ENCODE assay signal across 1 cellular context in the genomic region with DNA sequence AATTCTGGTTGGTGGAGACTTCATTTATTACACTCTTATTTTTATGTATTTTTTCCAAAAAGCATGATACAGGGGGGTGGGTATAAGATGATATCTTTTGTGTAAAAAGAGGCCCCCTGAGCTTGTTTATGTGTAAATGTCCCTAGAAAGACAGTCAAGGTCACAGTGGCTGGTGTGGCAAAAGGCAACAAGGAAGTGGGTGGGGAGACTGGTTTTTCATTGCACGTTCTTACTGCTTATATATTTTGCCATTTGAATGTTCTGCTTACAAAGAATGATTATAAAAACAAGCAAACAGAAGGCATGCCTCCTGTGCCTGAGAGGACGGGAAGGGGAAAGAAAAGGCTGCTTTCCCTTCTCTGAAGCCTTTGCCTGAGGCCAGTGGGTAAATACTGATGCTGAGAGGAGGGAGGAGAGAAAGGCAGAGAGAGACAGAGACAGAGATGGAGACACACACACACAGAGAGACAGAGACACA.
TF ChIP-seq lines count a peak whose summit lies in the region.

No MANE protein-coding gene starts in this region.

TF ChIP-seq in HepG2, 621 proteins besides CTCF, POLR2A, EP300 and RAD21 (continued from another document and continues in another):
- peak; percentile 89 for TF ChIP-seq SKIL (CRISPR knock-in tag; IDR thresholded peaks at IDR 0.05; ENCODE audit: borderline replicate concordance)
- TF ChIP-seq ZFP1 (CRISPR knock-in tag; IDR thresholded peaks at IDR 0.05), result no peak
- peak; percentile 71; the same call in 1 of the 2 replicates for TF ChIP-seq HNF1B (CRISPR knock-in tag; IDR thresholded peaks at IDR 0.05)
- TF ChIP-seq, protein P1, sequence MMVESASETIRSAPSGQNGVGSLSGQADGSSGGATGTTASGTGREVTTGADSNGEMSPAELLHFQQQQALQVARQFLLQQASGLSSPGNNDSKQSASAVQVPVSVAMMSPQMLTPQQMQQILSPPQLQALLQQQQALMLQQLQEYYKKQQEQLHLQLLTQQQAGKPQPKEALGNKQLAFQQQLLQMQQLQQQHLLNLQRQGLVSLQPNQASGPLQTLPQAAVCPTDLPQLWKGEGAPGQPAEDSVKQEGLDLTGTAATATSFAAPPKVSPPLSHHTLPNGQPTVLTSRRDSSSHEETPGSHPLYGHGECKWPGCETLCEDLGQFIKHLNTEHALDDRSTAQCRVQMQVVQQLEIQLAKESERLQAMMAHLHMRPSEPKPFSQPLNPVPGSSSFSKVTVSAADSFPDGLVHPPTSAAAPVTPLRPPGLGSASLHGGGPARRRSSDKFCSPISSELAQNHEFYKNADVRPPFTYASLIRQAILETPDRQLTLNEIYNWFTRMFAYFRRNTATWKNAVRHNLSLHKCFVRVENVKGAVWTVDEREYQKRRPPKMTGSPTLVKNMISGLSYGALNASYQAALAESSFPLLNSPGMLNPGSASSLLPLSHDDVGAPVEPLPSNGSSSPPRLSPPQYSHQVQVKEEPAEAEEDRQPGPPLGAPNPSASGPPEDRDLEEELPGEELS (CRISPR knock-in tag; IDR thresholded peaks at IDR 0.05), result peak; percentile 86
- TF ChIP-seq SOX5 (CRISPR knock-in tag; IDR thresholded peaks at IDR 0.05; ENCODE audit: borderline replicate concordance), result peak; percentile 61; the same call in 1 of the 2 replicates
- TF ChIP-seq SOX6 (IDR thresholded peaks at IDR 0.05), result no peak
- peak; percentile 43; the same call in 1 of the 2 replicates for TF ChIP-seq SOX6 (CRISPR knock-in tag; IDR thresholded peaks at IDR 0.05)
- TF ChIP-seq, protein P2, sequence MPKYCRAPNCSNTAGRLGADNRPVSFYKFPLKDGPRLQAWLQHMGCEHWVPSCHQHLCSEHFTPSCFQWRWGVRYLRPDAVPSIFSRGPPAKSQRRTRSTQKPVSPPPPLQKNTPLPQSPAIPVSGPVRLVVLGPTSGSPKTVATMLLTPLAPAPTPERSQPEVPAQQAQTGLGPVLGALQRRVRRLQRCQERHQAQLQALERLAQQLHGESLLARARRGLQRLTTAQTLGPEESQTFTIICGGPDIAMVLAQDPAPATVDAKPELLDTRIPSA (CRISPR knock-in tag; IDR thresholded peaks at IDR 0.05; ENCODE audit: borderline replicate concordance), result no peak
- TF ChIP-seq NCOR1 (IDR thresholded peaks at IDR 0.05; ENCODE audit: borderline replicate concordance, low read length), result peak; percentile 95
- TF ChIP-seq ESRRA (CRISPR knock-in tag; IDR thresholded peaks at IDR 0.05; ENCODE audit: low read depth), result 0 out of 2 replicates have a peak, but pooled peaks have one; percentile 19
- 0 out of 2 replicates have a peak, but pooled peaks have one; percentile 27 for TF ChIP-seq HNF4A (CRISPR knock-in tag; IDR thresholded peaks at IDR 0.05)
- TF ChIP-seq SSRP1 (CRISPR knock-in tag; IDR thresholded peaks at IDR 0.05), result no peak
- peak; percentile 88 for TF ChIP-seq MED1 (CRISPR knock-in tag; IDR thresholded peaks at IDR 0.05)
- TF ChIP-seq ZNF790 (CRISPR knock-in tag; IDR thresholded peaks at IDR 0.05; ENCODE audit: borderline replicate concordance), result no peak
- TF ChIP-seq, protein P3, sequence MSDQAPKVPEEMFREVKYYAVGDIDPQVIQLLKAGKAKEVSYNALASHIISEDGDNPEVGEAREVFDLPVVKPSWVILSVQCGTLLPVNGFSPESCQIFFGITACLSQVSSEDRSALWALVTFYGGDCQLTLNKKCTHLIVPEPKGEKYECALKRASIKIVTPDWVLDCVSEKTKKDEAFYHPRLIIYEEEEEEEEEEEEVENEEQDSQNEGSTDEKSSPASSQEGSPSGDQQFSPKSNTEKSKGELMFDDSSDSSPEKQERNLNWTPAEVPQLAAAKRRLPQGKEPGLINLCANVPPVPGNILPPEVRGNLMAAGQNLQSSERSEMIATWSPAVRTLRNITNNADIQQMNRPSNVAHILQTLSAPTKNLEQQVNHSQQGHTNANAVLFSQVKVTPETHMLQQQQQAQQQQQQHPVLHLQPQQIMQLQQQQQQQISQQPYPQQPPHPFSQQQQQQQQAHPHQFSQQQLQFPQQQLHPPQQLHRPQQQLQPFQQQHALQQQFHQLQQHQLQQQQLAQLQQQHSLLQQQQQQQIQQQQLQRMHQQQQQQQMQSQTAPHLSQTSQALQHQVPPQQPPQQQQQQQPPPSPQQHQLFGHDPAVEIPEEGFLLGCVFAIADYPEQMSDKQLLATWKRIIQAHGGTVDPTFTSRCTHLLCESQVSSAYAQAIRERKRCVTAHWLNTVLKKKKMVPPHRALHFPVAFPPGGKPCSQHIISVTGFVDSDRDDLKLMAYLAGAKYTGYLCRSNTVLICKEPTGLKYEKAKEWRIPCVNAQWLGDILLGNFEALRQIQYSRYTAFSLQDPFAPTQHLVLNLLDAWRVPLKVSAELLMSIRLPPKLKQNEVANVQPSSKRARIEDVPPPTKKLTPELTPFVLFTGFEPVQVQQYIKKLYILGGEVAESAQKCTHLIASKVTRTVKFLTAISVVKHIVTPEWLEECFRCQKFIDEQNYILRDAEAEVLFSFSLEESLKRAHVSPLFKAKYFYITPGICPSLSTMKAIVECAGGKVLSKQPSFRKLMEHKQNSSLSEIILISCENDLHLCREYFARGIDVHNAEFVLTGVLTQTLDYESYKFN (CRISPR knock-in tag; conservative IDR thresholded peaks at IDR 0.05), result peak; percentile 81
- peak; percentile 78; the same call in 1 of the 2 replicates for TF ChIP-seq PPARG (CRISPR knock-in tag; conservative IDR thresholded peaks at IDR 0.05)
- peak; percentile 35; the same call in 1 of the 2 replicates for TF ChIP-seq RXRA (CRISPR knock-in tag; IDR thresholded peaks at IDR 0.05)
- TF ChIP-seq, protein P4, sequence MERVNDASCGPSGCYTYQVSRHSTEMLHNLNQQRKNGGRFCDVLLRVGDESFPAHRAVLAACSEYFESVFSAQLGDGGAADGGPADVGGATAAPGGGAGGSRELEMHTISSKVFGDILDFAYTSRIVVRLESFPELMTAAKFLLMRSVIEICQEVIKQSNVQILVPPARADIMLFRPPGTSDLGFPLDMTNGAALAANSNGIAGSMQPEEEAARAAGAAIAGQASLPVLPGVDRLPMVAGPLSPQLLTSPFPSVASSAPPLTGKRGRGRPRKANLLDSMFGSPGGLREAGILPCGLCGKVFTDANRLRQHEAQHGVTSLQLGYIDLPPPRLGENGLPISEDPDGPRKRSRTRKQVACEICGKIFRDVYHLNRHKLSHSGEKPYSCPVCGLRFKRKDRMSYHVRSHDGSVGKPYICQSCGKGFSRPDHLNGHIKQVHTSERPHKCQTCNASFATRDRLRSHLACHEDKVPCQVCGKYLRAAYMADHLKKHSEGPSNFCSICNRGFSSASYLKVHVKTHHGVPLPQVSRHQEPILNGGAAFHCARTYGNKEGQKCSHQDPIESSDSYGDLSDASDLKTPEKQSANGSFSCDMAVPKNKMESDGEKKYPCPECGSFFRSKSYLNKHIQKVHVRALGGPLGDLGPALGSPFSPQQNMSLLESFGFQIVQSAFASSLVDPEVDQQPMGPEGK (CRISPR knock-in tag; IDR thresholded peaks at IDR 0.05), result peak; percentile 69
- TF ChIP-seq PITX1 (CRISPR knock-in tag; IDR thresholded peaks at IDR 0.05), result peak; percentile 53; the same call in 1 of the 2 replicates
- TF ChIP-seq, protein P5, sequence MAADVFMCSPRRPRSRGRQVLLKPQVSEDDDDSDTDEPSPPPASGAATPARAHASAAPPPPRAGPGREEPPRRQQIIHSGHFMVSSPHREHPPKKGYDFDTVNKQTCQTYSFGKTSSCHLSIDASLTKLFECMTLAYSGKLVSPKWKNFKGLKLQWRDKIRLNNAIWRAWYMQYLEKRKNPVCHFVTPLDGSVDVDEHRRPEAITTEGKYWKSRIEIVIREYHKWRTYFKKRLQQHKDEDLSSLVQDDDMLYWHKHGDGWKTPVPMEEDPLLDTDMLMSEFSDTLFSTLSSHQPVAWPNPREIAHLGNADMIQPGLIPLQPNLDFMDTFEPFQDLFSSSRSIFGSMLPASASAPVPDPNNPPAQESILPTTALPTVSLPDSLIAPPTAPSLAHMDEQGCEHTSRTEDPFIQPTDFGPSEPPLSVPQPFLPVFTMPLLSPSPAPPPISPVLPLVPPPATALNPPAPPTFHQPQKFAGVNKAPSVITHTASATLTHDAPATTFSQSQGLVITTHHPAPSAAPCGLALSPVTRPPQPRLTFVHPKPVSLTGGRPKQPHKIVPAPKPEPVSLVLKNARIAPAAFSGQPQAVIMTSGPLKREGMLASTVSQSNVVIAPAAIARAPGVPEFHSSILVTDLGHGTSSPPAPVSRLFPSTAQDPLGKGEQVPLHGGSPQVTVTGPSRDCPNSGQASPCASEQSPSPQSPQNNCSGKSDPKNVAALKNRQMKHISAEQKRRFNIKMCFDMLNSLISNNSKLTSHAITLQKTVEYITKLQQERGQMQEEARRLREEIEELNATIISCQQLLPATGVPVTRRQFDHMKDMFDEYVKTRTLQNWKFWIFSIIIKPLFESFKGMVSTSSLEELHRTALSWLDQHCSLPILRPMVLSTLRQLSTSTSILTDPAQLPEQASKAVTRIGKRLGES (CRISPR knock-in tag; IDR thresholded peaks at IDR 0.05; ENCODE audit: borderline replicate concordance), result no peak
- peak; percentile 83 for TF ChIP-seq FOXA3 (CRISPR knock-in tag; IDR thresholded peaks at IDR 0.05)
- TF ChIP-seq LCORL (IDR thresholded peaks at IDR 0.05), result no peak
- TF ChIP-seq LCORL (CRISPR knock-in tag; IDR thresholded peaks at IDR 0.05), result 0 out of 2 replicates have a peak, but pooled peaks have one; percentile 30
- no peak for TF ChIP-seq MXI1 (IDR thresholded peaks at IDR 0.05; ENCODE audit: borderline replicate concordance, low read depth, low read length)
- no peak for TF ChIP-seq DMAP1 (CRISPR knock-in tag; IDR thresholded peaks at IDR 0.05)
- peak; percentile 34; the same call in 1 of the 2 replicates for TF ChIP-seq HDAC2 (CRISPR knock-in tag; IDR thresholded peaks at IDR 0.05)
- TF ChIP-seq ZSCAN9 (CRISPR knock-in tag; IDR thresholded peaks at IDR 0.05; ENCODE audit: borderline replicate concordance), result 0 out of 2 replicates have a peak, but pooled peaks have one; percentile 15
- peak; percentile 90 for TF ChIP-seq RXRB (CRISPR knock-in tag; IDR thresholded peaks at IDR 0.05; ENCODE audit: borderline replicate concordance)
- TF ChIP-seq CEBPG (CRISPR knock-in tag; IDR thresholded peaks at IDR 0.05), result peak; percentile 17; the same call in 1 of the 2 replicates
- TF ChIP-seq ARID5B (CRISPR knock-in tag; IDR thresholded peaks at IDR 0.05), result peak; percentile 85
- peak; percentile 76 for TF ChIP-seq CREM (IDR thresholded peaks at IDR 0.05)
- TF ChIP-seq CREM (CRISPR knock-in tag; IDR thresholded peaks at IDR 0.05), result no peak
- TF ChIP-seq TMF1 (CRISPR knock-in tag; IDR thresholded peaks at IDR 0.05; ENCODE audit: low read depth), result no peak
- TF ChIP-seq HOXA5 (CRISPR knock-in tag; IDR thresholded peaks at IDR 0.05), result no peak
- TF ChIP-seq FOXK2 (IDR thresholded peaks at IDR 0.05), result peak; percentile 70; the same call in 1 of the 2 replicates
